ENCODE assay signal across 17 cellular contexts in the genomic region with DNA sequence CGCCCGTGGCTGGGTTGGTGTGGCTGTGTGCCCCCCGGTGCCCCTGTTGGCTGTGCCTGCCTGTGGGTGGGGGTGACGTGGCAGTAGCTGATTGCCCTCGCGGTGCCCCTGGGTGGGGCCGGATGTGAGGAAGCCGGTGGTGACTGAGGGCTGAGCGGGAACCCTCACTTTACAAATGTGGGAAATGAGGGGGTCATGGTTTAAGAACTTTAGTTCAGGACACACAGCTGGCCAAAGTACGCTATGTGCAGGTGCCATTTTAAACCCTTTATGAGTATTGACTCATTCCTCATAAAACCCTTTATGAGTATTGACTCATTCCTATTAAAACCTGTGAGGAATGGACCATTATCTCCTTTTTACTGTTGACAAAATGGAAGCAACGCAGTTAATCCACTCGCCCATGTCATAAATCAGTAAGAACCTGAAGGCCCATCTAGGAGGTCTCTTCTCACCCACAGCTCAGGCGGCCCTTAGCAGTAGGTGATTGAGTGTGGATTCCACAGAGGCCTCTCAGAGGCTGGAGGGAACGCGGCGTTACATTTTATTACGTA.
DNase-seq lines count a peak whose midpoint lies in the region; ATAC-seq and TF ChIP-seq lines count a peak whose summit lies in the region.
"Had no signal": no experiment of that assay in that cellular context is flagged by ENCODE, and none has a peak within 500 bp of the region (broad histone marks: within the 10 kb centered on the region; RNA-seq: fewer than 3 reads in every experiment).

No MANE protein-coding gene starts in this region.

- H3K27ac Mint-ChIP-seq in activated CD4-positive, alpha-beta T cell treated with anti-CD3 and anti-CD28 coated beads, Interleukin-2, amount 10 ng/mL, durations not matched to agents 24 days and 14 days = no peak overlapping the region
- H3K27ac Mint-ChIP-seq: activated CD4-positive, alpha-beta T cell treated with anti-CD3 and anti-CD28 coated beads, Interleukin-2, amount 10 ng/mL, durations not matched to agents 7 days and 5 days; activated naive CD8-positive, alpha-beta T cell treated with anti-CD3 and anti-CD28 coated beads, Interleukin-2, amount 50 U/mL, for 24 hours; brain had no signal

- H3K4me3 ChIP-seq in LNCaP clone FGC (ENCODE audit: low read depth, low read length) (no peak overlapping the region), mucosa of rectum (ENCODE audit: low read length in 2 of 2) (peak overlapping the region; percentile 17 to 37)
- H3K4me3 ChIP-seq: PC-9 had no signal

- no peaks in the 10 kb centered on the region for H3K36me3 ChIP-seq in mucosa of rectum (ENCODE audit: control insufficient read depth in 2 of 2, insufficient read depth in 2 of 2, low read length in 2 of 2)

- TF ChIP-seq CTCF in LNCaP clone FGC (IDR thresholded peaks at IDR 0.05; ENCODE audit: control insufficient read depth, extremely low read depth, insufficient read depth) (no peak), RWPE1 (conservative IDR thresholded peaks at IDR 0.05; ENCODE audit: low read depth) (no peak)

- H3K9me3 ChIP-seq in mucosa of rectum (ENCODE audit: control insufficient read depth in 2 of 2, low read length in 2 of 2) = no peaks in the 10 kb centered on the region

- H3K4me1 Mint-ChIP-seq in activated CD4-positive, alpha-beta T cell treated with anti-CD3 and anti-CD28 coated beads, Interleukin-2, amount 10 ng/mL, durations not matched to agents 24 days and 14 days = no peaks in the 10 kb centered on the region
- H3K4me1 Mint-ChIP-seq: activated CD4-positive, alpha-beta T cell treated with anti-CD3 and anti-CD28 coated beads, Interleukin-2, amount 10 ng/mL, durations not matched to agents 7 days and 5 days; activated naive CD8-positive, alpha-beta T cell treated with anti-CD3 and anti-CD28 coated beads, Interleukin-2, amount 50 U/mL, for 24 hours had no signal

- intact Hi-C loops in activated CD4-positive, alpha-beta T cell treated with anti-CD3 and anti-CD28 coated beads, Interleukin-2, amount 10 ng/mL, durations not matched to agents 24 days and 14 days (cut with micrococcal nuclease) = no loop called here

- no peak overlapping the region for H3K4me3 Mint-ChIP-seq in activated CD4-positive, alpha-beta T cell treated with anti-CD3 and anti-CD28 coated beads, Interleukin-2, amount 10 ng/mL, durations not matched to agents 24 days and 14 days
- H3K4me3 Mint-ChIP-seq: activated CD4-positive, alpha-beta T cell treated with anti-CD3 and anti-CD28 coated beads, Interleukin-2, amount 10 ng/mL, durations not matched to agents 7 days and 5 days; activated naive CD8-positive, alpha-beta T cell treated with anti-CD3 and anti-CD28 coated beads, Interleukin-2, amount 50 U/mL, for 24 hours; brain had no signal

- CTCF ChIA-PET in RWPE1 (lab: Yijun Ruan, JAX) = interaction anchor here (0.6 to 1.1 kb wide), 3 partner anchors 33 to 1220 kb away, joined by 3 read pairs; no protein-coding TSS in a partner anchor

- H3K36me3 Mint-ChIP-seq in activated CD4-positive, alpha-beta T cell treated with anti-CD3 and anti-CD28 coated beads, Interleukin-2, amount 10 ng/mL, durations not matched to agents 24 days and 14 days (ENCODE audit: low read depth) = no peaks in the 10 kb centered on the region
- H3K36me3 Mint-ChIP-seq: brain had no signal

- H3K27me3 ChIP-seq in mucosa of rectum (ENCODE audit: control insufficient read depth in 2 of 2, insufficient read depth in 2 of 2, low read length in 2 of 2) = no peaks in the 10 kb centered on the region

- peaks cover 10% of the 10 kb centered on the region for H3K9me3 Mint-ChIP-seq in activated CD4-positive, alpha-beta T cell treated with anti-CD3 and anti-CD28 coated beads, Interleukin-2, amount 10 ng/mL, durations not matched to agents 24 days and 14 days
- H3K9me3 Mint-ChIP-seq: activated naive CD8-positive, alpha-beta T cell treated with anti-CD3 and anti-CD28 coated beads, Interleukin-2, amount 50 U/mL, for 24 hours had no signal

- POLR2A ChIA-PET in RWPE1 (lab: Yijun Ruan, JAX; ENCODE audit: low non-redundant PET) = no interaction called here

- H3K4me1 ChIP-seq in mucosa of rectum (ENCODE audit: control insufficient read depth in 2 of 2, insufficient read depth in 2 of 2, low read length in 2 of 2) = peaks cover 12 to 27% of the 10 kb centered on the region in 2 donors

- H3K27ac ChIP-seq in RWPE1 (peak overlapping the region; percentile 35; the same call in 1 of the 2 replicates), mucosa of rectum (ENCODE audit: low read depth in 2 of 2, low read length in 2 of 2) (peak overlapping the region; percentile 32 to 48)
- H3K27ac ChIP-seq: PC-9 had no signal

- no peak overlapping the region for H3K9ac ChIP-seq in mucosa of rectum (ENCODE audit: low read depth in 1 of 2, low read length in 2 of 2)

- DNase-seq in DMS153 (lab: John Stamatoyannopoulos, UW) = peak; percentile 97
- DNase-seq in LNCaP clone FGC (ENCODE audit: low read depth) = peak; percentile 94
- peak; percentile 49 for DNase-seq in RWPE1 (ENCODE audit: low spot score)
- DNase-seq in activated CD4-positive, alpha-beta T cell treated with anti-CD3 and anti-CD28 coated beads, Interleukin-2, amount 10 ng/mL, durations not matched to agents 24 days and 14 days = no peak
- DNase-seq in OCI-M2 (lab: John Stamatoyannopoulos, UW; ENCODE audit: unreplicated experiment) = no peak
- DNase-seq: activated CD4-positive, alpha-beta T cell treated with anti-CD3 and anti-CD28 coated beads, Interleukin-2, amount 10 ng/mL, durations not matched to agents 7 days and 5 days; activated naive CD8-positive, alpha-beta T cell treated with anti-CD3 and anti-CD28 coated beads, Interleukin-2, amount 50 U/mL, for 24 hours; cortex of kidney; hypothalamus; MM.1S; NCI-H2081 treated with DMSO at 0.1 percent for 48 hours had no signal

- no peaks in the 10 kb centered on the region for H3K27me3 Mint-ChIP-seq in activated CD4-positive, alpha-beta T cell treated with anti-CD3 and anti-CD28 coated beads, Interleukin-2, amount 10 ng/mL, durations not matched to agents 24 days and 14 days
- H3K27me3 Mint-ChIP-seq: activated CD4-positive, alpha-beta T cell treated with anti-CD3 and anti-CD28 coated beads, Interleukin-2, amount 10 ng/mL, durations not matched to agents 7 days and 5 days; activated naive CD8-positive, alpha-beta T cell treated with anti-CD3 and anti-CD28 coated beads, Interleukin-2, amount 50 U/mL, for 24 hours; brain had no signal

- ATAC-seq in GM18517 (IDR thresholded peaks at IDR 0.05; ENCODE audit: unreplicated experiment) = no peak
- ATAC-seq: activated naive CD8-positive, alpha-beta T cell treated with anti-CD3 and anti-CD28 coated beads, Interleukin-2, amount 50 U/mL, for 24 hours; HepG2; SK-N-SH treated with all-trans-retinoic acid at 6 μM for 48 hours had no signal

Comparison
In these comparisons a context has a peak if more than half of its experiments do, and no peak if none do; other contexts are left out.
1. DNase-seq: peak in DMS153 (single experiment), LNCaP clone FGC (single experiment) and RWPE1 (single experiment); none in activated CD4-positive, alpha-beta T cell treated with anti-CD3 and anti-CD28 coated beads, Interleukin-2, amount 10 ng/mL, durations not matched to agents 24 days and 14 days (single experiment) and OCI-M2 (single experiment).